8 cellular contexts compared by ENCODE assay signal in the genomic region with DNA sequence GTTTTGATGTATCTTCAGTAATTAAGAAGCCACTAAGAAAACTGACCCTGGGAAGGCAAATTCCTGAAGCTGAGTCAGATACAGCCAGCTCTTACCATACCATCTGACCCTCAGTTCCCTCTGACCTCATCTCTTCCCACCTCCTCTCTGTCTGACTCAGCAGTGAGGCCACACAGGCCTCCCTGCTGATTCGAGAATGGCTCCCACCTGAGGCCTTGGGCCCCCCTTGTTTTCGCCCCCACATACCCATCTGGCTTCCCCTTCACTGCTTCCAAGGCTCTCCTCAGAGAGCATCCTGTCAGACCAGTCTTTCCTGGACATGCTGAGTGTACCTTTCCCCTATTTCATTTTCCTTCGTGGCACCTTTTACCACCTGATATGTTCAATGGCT.
DNase-seq lines count a peak whose midpoint lies in the region; ATAC-seq and TF ChIP-seq lines count a peak whose summit lies in the region.

No MANE protein-coding gene starts in this region.

- DNase-seq in HEK293T (ENCODE audit: extremely low spot score) = peak; percentile 33
- peak; percentile 55 for DNase-seq in MV-4-11 (lab: John Stamatoyannopoulos, UW)
- DNase-seq in endodermal cell = peak; percentile 92
- no peak for DNase-seq in effector CD8-positive, alpha-beta T cell (lab: John Stamatoyannopoulos, UW)
- no peak for DNase-seq in UCSD-AML1 (lab: John Stamatoyannopoulos, UW; ENCODE audit: unreplicated experiment)
- no peak for DNase-seq in T-cell

- H3K36me3 Mint-ChIP-seq in endodermal cell (ENCODE audit: low read depth) (peaks cover 1% of the 10 kb centered on the region), T-cell (no peaks in the 10 kb centered on the region)

- POLR2A ChIA-PET in HEK293T (lab: Yijun Ruan, JAX) = interaction anchor here (0.7 to 1.0 kb wide), 3 partner anchors 51 to 605 kb away, joined by 3 read pairs; partner anchors contain the start of gene SRSF7
- POLR2A ChIA-PET in T-cell (lab: Charles Lee) = no interaction called here

- H3K4me1 Mint-ChIP-seq in endodermal cell (peaks cover 13% of the 10 kb centered on the region), T-cell (no peaks in the 10 kb centered on the region)

- peak overlapping the region; percentile 78 for H3K27ac Mint-ChIP-seq in endodermal cell
- H3K27ac Mint-ChIP-seq in T-cell = no peak overlapping the region

- ATAC-seq in GM18858 (IDR thresholded peaks at IDR 0.05; ENCODE audit: unreplicated experiment) (peak; percentile 90), T-cell (replicated peaks in 1 of 4) (no peak)

- H3K9me3 ChIP-seq in endodermal cell (ENCODE audit: control insufficient read depth, low read length) = peaks cover 19% of the 10 kb centered on the region
- no peaks in the 10 kb centered on the region for H3K9me3 ChIP-seq in neutrophil

- H3K9ac ChIP-seq in endodermal cell (ENCODE audit: extremely low read depth, low read length, poor library complexity, severe bottlenecking) = no peak overlapping the region

- H3K4me1 ChIP-seq in endodermal cell (ENCODE audit: control insufficient read depth, insufficient read depth, low read length) (no peaks in the 10 kb centered on the region), neutrophil (ENCODE audit: control insufficient read depth in 1 of 2, insufficient read depth in 1 of 2, low read depth in 1 of 2, low read length in 1 of 2) (peaks cover 75 to 80% of the 10 kb centered on the region in 2 experiments)

- no peak overlapping the region for H3K4me3 ChIP-seq in endodermal cell (ENCODE audit: low read length)
- peak overlapping the region in 1 of 2 experiments; percentile 3 for H3K4me3 ChIP-seq in neutrophil (ENCODE audit: low read depth in 1 of 2, low read length in 1 of 2)

- CTCF ChIA-PET in HEK293T (lab: Yijun Ruan, JAX) = interaction anchor here (0.6 kb wide), 1 partner anchor 69 kb away, joined by 5 read pairs; no protein-coding TSS in a partner anchor
- CTCF ChIA-PET in T-cell (lab: Charles Lee) = no interaction called here

- H3K27ac ChIP-seq in endodermal cell (ENCODE audit: low read depth, low read length) (no peak overlapping the region), neutrophil (peak overlapping the region; percentile 88)

- H3K4me3 Mint-ChIP-seq in endodermal cell (peak overlapping the region; percentile 6), T-cell (no peak overlapping the region)

- no peak for TF ChIP-seq CTCF in endodermal cell (conservative IDR thresholded peaks at IDR 0.05)
- no peak for TF ChIP-seq CTCF in neutrophil (IDR thresholded peaks at IDR 0.05)

- no peaks in the 10 kb centered on the region for H3K27me3 ChIP-seq in endodermal cell (ENCODE audit: control insufficient read depth, insufficient read depth, low read length, poor library complexity, severe bottlenecking)
- H3K27me3 ChIP-seq in neutrophil = no peaks in the 10 kb centered on the region

- H3K9me3 Mint-ChIP-seq in endodermal cell (peaks cover 11% of the 10 kb centered on the region), T-cell (peaks cover 0 to 7% (median 0%) of the 10 kb centered on the region in 3 donors)

- H3K36me3 ChIP-seq in endodermal cell (ENCODE audit: control insufficient read depth, insufficient read depth, low read length) (no peaks in the 10 kb centered on the region), neutrophil (no peaks in the 10 kb centered on the region)

- H3K27me3 Mint-ChIP-seq in endodermal cell (ENCODE audit: insufficient read depth) = peaks cover 1% of the 10 kb centered on the region
- peaks cover 10 to 16% of the 10 kb centered on the region in 2 donors for H3K27me3 Mint-ChIP-seq in T-cell

- WGBS in endodermal cell (ENCODE audit: insufficient coverage in 1 of 2, insufficient read length in 1 of 2), 2 experiments = 57 to 61% methylated on average over 3 of the region's 3 CpGs

TF ChIP-seq in HEK293T, 16 proteins besides CTCF, POLR2A, EP300 and RAD21:
- no peak for TF ChIP-seq FOXA1 (IDR thresholded peaks at IDR 0.05)
- no peak for TF ChIP-seq HDGF (IDR thresholded peaks at IDR 0.05; ENCODE audit: borderline replicate concordance)
- TF ChIP-seq NFRKB (IDR thresholded peaks at IDR 0.05) = no peak
- TF ChIP-seq L3MBTL2 (conservative IDR thresholded peaks at IDR 0.05) = no peak; the same call in 1 of the 2 replicates
- TF ChIP-seq LEF1 (IDR thresholded peaks at IDR 0.05; ENCODE audit: borderline replicate concordance) = no peak
- no peak for TF ChIP-seq ZNF384 (IDR thresholded peaks at IDR 0.05)
- TF ChIP-seq TARDBP (IDR thresholded peaks at IDR 0.05) = no peak
- no peak for TF ChIP-seq SP1 (IDR thresholded peaks at IDR 0.05)
- TF ChIP-seq, protein P1, sequence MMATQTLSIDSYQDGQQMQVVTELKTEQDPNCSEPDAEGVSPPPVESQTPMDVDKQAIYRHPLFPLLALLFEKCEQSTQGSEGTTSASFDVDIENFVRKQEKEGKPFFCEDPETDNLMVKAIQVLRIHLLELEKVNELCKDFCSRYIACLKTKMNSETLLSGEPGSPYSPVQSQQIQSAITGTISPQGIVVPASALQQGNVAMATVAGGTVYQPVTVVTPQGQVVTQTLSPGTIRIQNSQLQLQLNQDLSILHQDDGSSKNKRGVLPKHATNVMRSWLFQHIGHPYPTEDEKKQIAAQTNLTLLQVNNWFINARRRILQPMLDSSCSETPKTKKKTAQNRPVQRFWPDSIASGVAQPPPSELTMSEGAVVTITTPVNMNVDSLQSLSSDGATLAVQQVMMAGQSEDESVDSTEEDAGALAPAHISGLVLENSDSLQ (IDR thresholded peaks at IDR 0.05) = no peak
- no peak for TF ChIP-seq CTBP1 (IDR thresholded peaks at IDR 0.05; ENCODE audit: borderline replicate concordance)
- TF ChIP-seq BHLHE40 (IDR thresholded peaks at IDR 0.05; ENCODE audit: borderline replicate concordance) = no peak
- TF ChIP-seq SUZ12 (IDR thresholded peaks at IDR 0.05) = no peak
- TF ChIP-seq FOXK2 (IDR thresholded peaks at IDR 0.05) = no peak
- TF ChIP-seq ELF4 (IDR thresholded peaks at IDR 0.05) = no peak
- TF ChIP-seq FOXM1 (IDR thresholded peaks at IDR 0.05; ENCODE audit: borderline replicate concordance) = no peak
- TF ChIP-seq ARNT (IDR thresholded peaks at IDR 0.05) = no peak

Comparison
In these comparisons a context has a peak if more than half of its experiments do, and no peak if none do; other contexts are left out.
1. DNase-seq: peak in HEK293T (single experiment), MV-4-11 (single experiment) and endodermal cell (single experiment); none in effector CD8-positive, alpha-beta T cell (single experiment), UCSD-AML1 (single experiment) and T-cell (0 of 34).